ENCODE assay signal across 14 cellular contexts in genomic region chr15:89093509-89093908, GRCh38. TPM values are rescaled to one million over a fixed set of nuclear protein-coding genes. Genes with fewer than 3 reads are reported as not detected.
DNase-seq lines count a peak whose midpoint lies in the region; ATAC-seq and TF ChIP-seq lines count a peak whose summit lies in the region.
"Had no signal": no experiment of that assay in that cellular context is flagged by ENCODE, and none has a peak within 500 bp of the region (broad histone marks: within the 10 kb centered on the region; RNA-seq: fewer than 3 reads in every experiment).

No MANE protein-coding gene starts in this region.

- TF ChIP-seq CTCF in LNCaP clone FGC (IDR thresholded peaks at IDR 0.05; ENCODE audit: control insufficient read depth, extremely low read depth, insufficient read depth): no peak
- TF ChIP-seq CTCF in liver (IDR thresholded peaks at IDR 0.05; ENCODE audit: low read depth, low read length, missing input control): no peak

- H3K27me3 Mint-ChIP-seq in activated naive CD8-positive, alpha-beta T cell: no peaks in the 10 kb centered on the region
- H3K27me3 Mint-ChIP-seq: activated B cell treated with CpG ODN at 0.5 μM for 24 hours had no signal

- H3K4me1 ChIP-seq in liver (ENCODE audit: control insufficient read depth in 4 of 4, insufficient read depth in 4 of 4, low read length in 3 of 4) (peaks cover 9 to 59% (median 27%) of the 10 kb centered on the region in 4 donors), stomach smooth muscle (ENCODE audit: control insufficient read depth, insufficient read depth, low read length) (peaks cover 48% of the 10 kb centered on the region)

- H3K36me3 Mint-ChIP-seq in activated naive CD8-positive, alpha-beta T cell: peaks cover 3% of the 10 kb centered on the region

- no peak for ATAC-seq in GM18858 (IDR thresholded peaks at IDR 0.05; ENCODE audit: unreplicated experiment)
- ATAC-seq: foreskin keratinocyte had no signal

- 61% methylated on average over 7 of the region's 7 CpGs for WGBS in liver

- H3K27ac ChIP-seq in liver (ENCODE audit: low read depth in 1 of 2, low read length in 2 of 2): peak overlapping the region; percentile 91 to 95
- peak overlapping the region; percentile 76 for H3K27ac ChIP-seq in stomach smooth muscle (ENCODE audit: low read length)
- H3K27ac ChIP-seq: foreskin keratinocyte had no signal

- H3K9ac ChIP-seq in liver (ENCODE audit: low read depth in 1 of 2, low read length in 2 of 2) (peak overlapping the region; percentile 67 to 74), stomach smooth muscle (ENCODE audit: low read length in 2 of 2) (peak overlapping the region in 1 of 2 donors; percentile 10)

- DNase-seq in LNCaP clone FGC (ENCODE audit: low read depth): no peak
- DNase-seq in T1000 (lab: John Stamatoyannopoulos, UW): no peak
- DNase-seq in NCI-H146 treated with DMSO at 0.1 percent for 48 hours (lab: John Stamatoyannopoulos, UW; ENCODE audit: unreplicated experiment): no peak
- DNase-seq: activated B cell treated with CpG ODN at 0.5 μM for 24 hours; dermis blood vessel endothelial cell; foreskin keratinocyte; NCI-H524; SHP77 treated with DMSO at 0.1 percent for 48 hours; stimulated activated CD4-positive, alpha-beta T cell treated with anti-CD3 and anti-CD28 coated beads, Interleukin-2, amount 100 ng/mL, for 48 hours; stimulated activated naive CD4-positive, alpha-beta T cell treated with Interleukin-2 at 50 U/mL for 16 hours had no signal

- no peaks in the 10 kb centered on the region for H3K9me3 Mint-ChIP-seq in activated naive CD8-positive, alpha-beta T cell (ENCODE audit: low read depth)
- H3K9me3 Mint-ChIP-seq: activated B cell treated with CpG ODN at 0.5 μM for 24 hours had no signal

- peak overlapping the region; percentile 15 for H3K4me3 Mint-ChIP-seq in activated naive CD8-positive, alpha-beta T cell
- H3K4me3 Mint-ChIP-seq: activated B cell treated with CpG ODN at 0.5 μM for 24 hours had no signal

- H3K36me3 ChIP-seq in liver (ENCODE audit: control insufficient read depth in 4 of 4, insufficient read depth in 3 of 4, low read depth in 1 of 4, low read length in 3 of 4) (no peaks in the 10 kb centered on the region), stomach smooth muscle (ENCODE audit: control insufficient read depth in 2 of 2, insufficient read depth in 2 of 2, low read length in 2 of 2) (peaks cover 0 to 4% of the 10 kb centered on the region in 2 donors)

- TF ChIP-seq RAD21 in liver (IDR thresholded peaks at IDR 0.05): no peak

- peak overlapping the region; percentile 54 for H3K27ac Mint-ChIP-seq in activated naive CD8-positive, alpha-beta T cell
- H3K27ac Mint-ChIP-seq: activated B cell treated with CpG ODN at 0.5 μM for 24 hours had no signal

- no peaks in the 10 kb centered on the region for H3K9me3 ChIP-seq in liver (ENCODE audit: control insufficient read depth in 4 of 4, low read length in 3 of 4)
- H3K9me3 ChIP-seq in stomach smooth muscle (ENCODE audit: control insufficient read depth in 2 of 2, low read length in 2 of 2): no peaks in the 10 kb centered on the region

- H3K4me3 ChIP-seq in LNCaP clone FGC (ENCODE audit: low read depth, low read length) (peak overlapping the region; percentile 82), liver (ENCODE audit: low read depth in 1 of 3, low read length in 3 of 3) (no peak overlapping the region), stomach smooth muscle (ENCODE audit: low read length in 2 of 2) (no peak overlapping the region)

- H3K27me3 ChIP-seq in liver (ENCODE audit: control insufficient read depth in 4 of 4, insufficient read depth in 4 of 4, low read length in 3 of 4) (no peaks in the 10 kb centered on the region), stomach smooth muscle (ENCODE audit: control insufficient read depth in 1 of 2, insufficient read depth in 2 of 2, low read length in 2 of 2) (no peaks in the 10 kb centered on the region)
- H3K27me3 ChIP-seq: foreskin keratinocyte had no signal

- peaks cover 43% of the 10 kb centered on the region for H3K4me1 Mint-ChIP-seq in activated naive CD8-positive, alpha-beta T cell (ENCODE audit: low read depth)

TF ChIP-seq in liver, 16 proteins besides CTCF, POLR2A, EP300 and RAD21:
- TF ChIP-seq JUND (IDR thresholded peaks at IDR 0.05) (no peak), ZBTB33 (IDR thresholded peaks at IDR 0.05) (no peak), RXRA (IDR thresholded peaks at IDR 0.05) (no peak), HNF4A (conservative IDR thresholded peaks at IDR 0.05) (no peak), FOXA1 (IDR thresholded peaks at IDR 0.05) (no peak), TAF1 (conservative IDR thresholded peaks at IDR 0.05) (no peak), HNF4G (IDR thresholded peaks at IDR 0.05) (no peak), MAX (IDR thresholded peaks at IDR 0.05) (no peak), FOXA2 (IDR thresholded peaks at IDR 0.05) (no peak), ATF3 (IDR thresholded peaks at IDR 0.05) (no peak), SP1 (IDR thresholded peaks at IDR 0.05) (no peak), EGR1 (IDR thresholded peaks at IDR 0.05; ENCODE audit: low read depth in 2 of 2) (no peak), GABPA (IDR thresholded peaks at IDR 0.05 in 1 of 2, conservative IDR thresholded peaks at IDR 0.05 in 1 of 2) (no peak), REST (IDR thresholded peaks at IDR 0.05) (no peak), YY1 (IDR thresholded peaks at IDR 0.05) (no peak), NR2F2 (IDR thresholded peaks at IDR 0.05) (no peak)

RNA-seq across cellular contexts. Expression of gene ABHD2, which starts 5.3 kb away (rescaled TPM):
- total RNA-seq in liver: 100 to 1,000 TPM in 1 of 2 donors, 10 to 100 TPM in 1; 34.6 to 663 TPM
- 10 to 100 TPM; 58.8 to 71.5 TPM for polyA plus RNA-seq in liver
